In genomic region chr10:11594589-11595394, GRCh38 we compare ENCODE assay signal across 14 cellular contexts. TPM values are rescaled to one million over a fixed set of nuclear protein-coding genes. Genes with fewer than 3 reads are reported as not detected.
DNase-seq lines count a peak whose midpoint lies in the region; ATAC-seq, FAIRE-seq and TF ChIP-seq lines count a peak whose summit lies in the region.
"Had no signal": no experiment of that assay in that cellular context is flagged by ENCODE, and none has a peak within 500 bp of the region (broad histone marks: within the 10 kb centered on the region; RNA-seq: fewer than 3 reads in every experiment).

No MANE protein-coding gene starts in this region.

- no peak overlapping the region for H2AK5ac ChIP-seq in IMR-90 (ENCODE audit: low read depth, low read length)

- no peak overlapping the region for H4K8ac ChIP-seq in IMR-90 (ENCODE audit: low read depth in 2 of 2, low read length in 2 of 2)

- no peak for TF ChIP-seq POLR2A in GM12892 (IDR thresholded peaks at IDR 0.05; ENCODE audit: low read depth, low read length)
- TF ChIP-seq POLR2A in IMR-90 (IDR thresholded peaks at IDR 0.05; ENCODE audit: low read depth, low read length) = no peak
- TF ChIP-seq POLR2A in GM12878 (IDR thresholded peaks at IDR 0.05; ENCODE audit: low read depth, low read length) = no peak

- H3K9ac ChIP-seq in IMR-90 (ENCODE audit: low read depth, low read length) = no peak overlapping the region
- no peak overlapping the region for H3K9ac ChIP-seq in GM12878 (ENCODE audit: control insufficient read depth, insufficient read depth, low read length)

- H3K4me1 ChIP-seq in IMR-90 (ENCODE audit: control insufficient read depth, insufficient read depth, low read length) = peaks cover 4% of the 10 kb centered on the region; the same call in 1 of the 2 replicates
- peaks cover 13% of the 10 kb centered on the region for H3K4me1 ChIP-seq in GM12878 (ENCODE audit: control insufficient read depth, insufficient read depth, low read length)

- in situ Hi-C loops in IMR-90 (cut with MboI; ENCODE audit: low sequenced_read_pairs) = no loop called here
- in situ Hi-C loops in GM12878 (cut with MboI) = no loop called here

- H3K9me3 ChIP-seq in IMR-90 (ENCODE audit: control insufficient read depth, insufficient read depth, low read length) (no peaks in the 10 kb centered on the region), GM12878 (replicated peaks; ENCODE audit: control insufficient read depth, insufficient read depth, low read length) (no peaks in the 10 kb centered on the region)

- H2BK5ac ChIP-seq in IMR-90 (ENCODE audit: low read depth, low read length, poor library complexity, severe bottlenecking) = no peak overlapping the region

- TF ChIP-seq EP300 in GM12878 (IDR thresholded peaks at IDR 0.05; ENCODE audit: borderline replicate concordance in 1 of 2, control insufficient read depth in 1 of 2, low read depth in 2 of 2, low read length in 2 of 2) = no peak

- no peak overlapping the region for H3K4me3 Mint-ChIP-seq in nephron progenitor cell
- H3K4me3 Mint-ChIP-seq: CD4-positive, CD25-positive, alpha-beta regulatory T cell had no signal

- H3K36me3 ChIP-seq in IMR-90 (ENCODE audit: control insufficient read depth, insufficient read depth, low read length) (no peaks in the 10 kb centered on the region; the same call in 1 of the 2 replicates), GM12878 (ENCODE audit: control insufficient read depth in 2 of 2, insufficient read depth in 2 of 2, low read length in 1 of 2) (peaks cover 0 to 3% of the 10 kb centered on the region in 2 experiments; a peak in 2 of 4 replicates)
- H3K36me3 ChIP-seq: brain microvascular endothelial cell had no signal

- no peak overlapping the region for H4K5ac ChIP-seq in IMR-90 (ENCODE audit: low read depth, low read length)

- dilution Hi-C loops in IMR-90 (cut with HindIII; ENCODE audit: low sequenced_read_pairs, unreplicated experiment) = no loop called here

- H3K27me3 Mint-ChIP-seq in nephron progenitor cell (ENCODE audit: low read depth, poor library complexity) = peaks cover 3% of the 10 kb centered on the region

- 100% methylated on average over 1 of the region's 6 CpGs; no CpG with 5 or more reads in 1 of the 2 experiments for WGBS in IMR-90 (ENCODE audit: extremely low coverage in 2 of 2, insufficient read length in 1 of 2), 2 experiments
- 56% methylated on average over 6 of the region's 6 CpGs for WGBS in GM12878 (ENCODE audit: insufficient coverage, insufficient replicate concordance, low lambda C conversion rate, missing lambda C conversion rate)

- no peaks in the 10 kb centered on the region for H3K9me1 ChIP-seq in IMR-90 (ENCODE audit: insufficient read depth, low read length)

- RAD21 ChIA-PET in GM12878 (lab: Charles Lee; ENCODE audit: unreplicated experiment) = interaction anchor here (0.7 to 2.1 kb wide), 5 partner anchors 15 to 81 kb away, joined by 3 to 6 read pairs (median 4); no protein-coding TSS in a partner anchor

- H3K27ac ChIP-seq in IMR-90 (ENCODE audit: insufficient read depth, low read length) (no peak overlapping the region), GM12878 (ENCODE audit: control insufficient read depth, insufficient read depth) (peak overlapping the region; percentile 34)
- H3K27ac ChIP-seq: brain microvascular endothelial cell had no signal

- H2AK9ac ChIP-seq in IMR-90 (replicated peaks; ENCODE audit: low read depth, low read length, poor library complexity) = no peak overlapping the region

- no peak overlapping the region for H3K14ac ChIP-seq in IMR-90 (replicated peaks; ENCODE audit: low read depth, low read length)

- no peak overlapping the region for H3K23ac ChIP-seq in IMR-90 (ENCODE audit: low read depth, low read length)

- no peaks in the 10 kb centered on the region for H3K9me3 Mint-ChIP-seq in nephron progenitor cell
- H3K9me3 Mint-ChIP-seq: CD4-positive, CD25-positive, alpha-beta regulatory T cell had no signal

- peaks cover 20% of the 10 kb centered on the region for H3K36me3 Mint-ChIP-seq in nephron progenitor cell (ENCODE audit: low read depth)

- no peak overlapping the region for H2BK120ac ChIP-seq in IMR-90 (ENCODE audit: low read depth, low read length)

- H3K27me3 ChIP-seq in IMR-90 (ENCODE audit: control insufficient read depth, insufficient read depth, low read length) (no peaks in the 10 kb centered on the region), GM12878 (replicated peaks in 1 of 2; ENCODE audit: control insufficient read depth in 2 of 2, insufficient read depth in 2 of 2, low read length in 1 of 2) (no peaks in the 10 kb centered on the region)
- H3K27me3 ChIP-seq: brain microvascular endothelial cell had no signal

- peaks cover 11 to 16% of the 10 kb centered on the region in 2 experiments for H3K79me1 ChIP-seq in IMR-90 (ENCODE audit: low read depth in 1 of 2, low read length in 2 of 2)

- no peak overlapping the region for H3K4me3 ChIP-seq in IMR-90 (ENCODE audit: insufficient read depth, low read depth, low read length)
- H3K4me3 ChIP-seq in GM12878 = peak overlapping the region; percentile 5; the same call in 1 of the 2 replicates

- H4K91ac ChIP-seq in IMR-90 (ENCODE audit: insufficient read depth, low read depth, low read length) = no peak overlapping the region

- H3K18ac ChIP-seq in IMR-90 (ENCODE audit: low read depth, low read length) = no peak overlapping the region

- FAIRE-seq in GM12892 (lab: Jason Lieb, UNC) (peak; percentile 86), GM12878 (lab: Jason Lieb, UNC) (no peak)

- H3K27ac Mint-ChIP-seq in nephron progenitor cell = peak overlapping the region; percentile 33

- no TSS peak for BruUV-seq in IMR-90 (replicated peaks; lab: Mats Ljungman, UMichigan)
- no TSS peak for BruUV-seq in GM12878 (replicated peaks; lab: Mats Ljungman, UMichigan)

- H3K4me2 ChIP-seq in IMR-90 (ENCODE audit: low read depth, low read length) = no peak overlapping the region
- peak overlapping the region; percentile 17 for H3K4me2 ChIP-seq in GM12878 (ENCODE audit: control insufficient read depth, insufficient read depth)

- CTCF ChIA-PET in IMR-90 (lab: Yijun Ruan, JAX) (no interaction called here), GM12878 (lab: Yijun Ruan, JAX) (interaction anchor here (0.6 to 2.3 kb wide), 8 partner anchors 12 to 79 kb away, joined by 3 to 9 read pairs (median 4); no protein-coding TSS in a partner anchor)

- DNase-seq in GM12892 (ENCODE audit: insufficient read length) = no peak
- no peak for DNase-seq in IMR-90
- DNase-seq in GM12878 (ENCODE audit: low read depth, low spot score) = no peak
- DNase-seq in nephron progenitor cell = no peak
- no peak for DNase-seq in cortex of kidney (lab: John Stamatoyannopoulos, UW)
- DNase-seq: CD4-positive, CD25-positive, alpha-beta regulatory T cell; effector memory CD4-positive, alpha-beta T cell; foreskin melanocyte; NCI-H146; NCI-H510A had no signal

- H2AFZ ChIP-seq in IMR-90 (replicated peaks; ENCODE audit: low read length, poor library complexity) (no peak overlapping the region), GM12878 (ENCODE audit: control insufficient read depth, low read depth, low read length) (no peak overlapping the region)

- TF ChIP-seq CTCF in IMR-90 (conservative IDR thresholded peaks at IDR 0.05; ENCODE audit: low read depth, low read length) (no peak), GM12878 (IDR thresholded peaks at IDR 0.05 in 2 of 3, conservative IDR thresholded peaks at IDR 0.05 in 1 of 3; ENCODE audit: control insufficient read depth in 2 of 3, extremely low read depth in 1 of 3, insufficient read depth in 1 of 3, low read depth in 3 of 3, low read length in 3 of 3) (no peak), nephron progenitor cell (IDR thresholded peaks at IDR 0.05) (no peak)

- SMC1A ChIA-PET in GM12878 (lab: Charles Lee; ENCODE audit: uncharacterized antibody, unreplicated experiment) = interaction anchor here (0.6 to 4.2 kb wide), 18 partner anchors 9 to 163 kb away, joined by 3 to 36 read pairs (median 4); no protein-coding TSS in a partner anchor

- ATAC-seq in IMR-90 (ENCODE audit: low read depth) = peak; percentile 44; the same call in 1 of the 2 replicates
- peak; percentile 22 for ATAC-seq in GM12878
- ATAC-seq in GM18520 (IDR thresholded peaks at IDR 0.05; ENCODE audit: unreplicated experiment) = no peak
- ATAC-seq in GM19455 (IDR thresholded peaks at IDR 0.05; ENCODE audit: unreplicated experiment) = no peak
- ATAC-seq in GM18861 (IDR thresholded peaks at IDR 0.05; ENCODE audit: unreplicated experiment) = no peak

- TF ChIP-seq RAD21 in IMR-90 (IDR thresholded peaks at IDR 0.05; ENCODE audit: low read length) (no peak), GM12878 (IDR thresholded peaks at IDR 0.05; ENCODE audit: insufficient read depth, low read depth, low read length) (no peak)

- no peak overlapping the region for H2BK20ac ChIP-seq in IMR-90 (ENCODE audit: low read depth, low read length)

- H2BK15ac ChIP-seq in IMR-90 (ENCODE audit: low read depth, low read length) = no peak overlapping the region

- intact Hi-C loops in IMR-90 (cut with micrococcal nuclease) = no loop called here
- intact Hi-C loops in GM12878 (cut with micrococcal nuclease; ENCODE audit: unreplicated experiment) = no loop called here

- no peak overlapping the region for H3K4ac ChIP-seq in IMR-90 (ENCODE audit: low read depth, low read length)

- no peak overlapping the region for H3K56ac ChIP-seq in IMR-90 (ENCODE audit: extremely low read depth, insufficient read depth, low read length)

- no peaks in the 10 kb centered on the region for H4K20me1 ChIP-seq in IMR-90 (ENCODE audit: insufficient read depth, low read length)
- no peaks in the 10 kb centered on the region for H4K20me1 ChIP-seq in GM12878 (ENCODE audit: control insufficient read depth, insufficient read depth)

- H3K79me2 ChIP-seq in GM12878 (ENCODE audit: control insufficient read depth, insufficient read depth, low read length) = peaks cover 96% of the 10 kb centered on the region

- H3K4me1 Mint-ChIP-seq in nephron progenitor cell = peaks cover 35% of the 10 kb centered on the region

- POLR2A ChIA-PET in IMR-90 (lab: Charles Lee; ENCODE audit: unreplicated experiment) (no interaction called here), GM12878 (lab: Charles Lee) (interaction anchor here (0.7 to 1.7 kb wide), 3 partner anchors 9 to 22 kb away, joined by 3 to 8 read pairs (median 4); no protein-coding TSS in a partner anchor)

RNA-seq across cellular contexts. Expression of gene USP6NL, which starts 16.7 kb away (rescaled TPM):
- 10.6 TPM for polyA plus RNA-seq in GM12892 (2012; ENCODE audit: missing spikeins)
- total RNA-seq in IMR-90 (2012; rRNA removed) (9.1 and 11.9 TPM in 2 replicates), GM12878 (2014; rRNA removed) (25.8 and 32.1 TPM in 2 replicates), GM12878 (2014; rRNA removed; fragmentation: Illumina TruSeq; extraction: Trizol) (21.7 and 22.2 TPM in 2 replicates), GM12878 (2021) (25.0 and 27.7 TPM in 2 replicates)
- polyA plus RNA-seq in IMR-90 (2012; rRNA removed) (7.0 and 7.8 TPM in 2 replicates), GM12878 (2011; rRNA removed) (12.1 and 13.3 TPM in 2 replicates), GM12878 (2014; fragmentation: Illumina TruSeq; extraction: Trizol) (22.5 and 24.0 TPM in 2 replicates), GM12878 (2014; fragmentation: Nextera tagmentation; extraction: Ambion mirVana) (1 to 10 TPM; 4.0 to 6.5 TPM), GM12878 (2014; rRNA removed) (19.2 and 21.5 TPM in 2 replicates), GM12878 (2016; fragmentation: Nextera tagmentation; extraction: Ambion mirVana) (10 to 100 TPM; 12.5 to 14.9 TPM)
- polyA plus RNA-seq in IMR-90 (2012; cell fraction: cytosol; rRNA removed) = 5.4 and 5.8 TPM in 2 replicates
- polyA plus RNA-seq in IMR-90 (2012; cell fraction: nucleus; rRNA removed; ENCODE audit: low replicate concordance) = 4.4 and 9.0 TPM in 2 replicates
- total RNA-seq in GM12878 (2013; cell fraction: nucleolus; rRNA removed) = 37.0 and 39.1 TPM in 2 replicates
- polyA plus RNA-seq in GM12878 (2011; ENCODE audit: low read depth) = 10.1 TPM
- 8.0 and 9.9 TPM in 2 replicates for polyA plus RNA-seq in GM12878 (2011; cell fraction: cytosol; rRNA removed)
- 9.6 and 12.0 TPM in 2 replicates for polyA plus RNA-seq in GM12878 (2011; cell fraction: nucleus; rRNA removed)
- polyA plus RNA-seq in GM12878 (2012) = 14.8 and 19.1 TPM in 2 replicates
- 12.3 and 14.9 TPM in 2 replicates for polyA minus RNA-seq in GM12878 (2011; rRNA and poly(A)+ RNA removed)
- 4.0 and 5.9 TPM in 2 replicates for polyA minus RNA-seq in GM12878 (2011; cell fraction: cytosol; rRNA and poly(A)+ RNA removed)
- polyA minus RNA-seq in GM12878 (2011; cell fraction: nucleus; rRNA and poly(A)+ RNA removed) = 11.1 and 21.9 TPM in 2 replicates

Comparison
In these comparisons a context has a peak if more than half of its experiments do, and no peak if none do; other contexts are left out.
1. ATAC-seq: peak in IMR-90 (single experiment) and GM12878 (single experiment); none in GM18520 (single experiment), GM19455 (single experiment) and GM18861 (single experiment).